Comparison of ENCODE assay signal across 26 cellular contexts in the genomic region with DNA sequence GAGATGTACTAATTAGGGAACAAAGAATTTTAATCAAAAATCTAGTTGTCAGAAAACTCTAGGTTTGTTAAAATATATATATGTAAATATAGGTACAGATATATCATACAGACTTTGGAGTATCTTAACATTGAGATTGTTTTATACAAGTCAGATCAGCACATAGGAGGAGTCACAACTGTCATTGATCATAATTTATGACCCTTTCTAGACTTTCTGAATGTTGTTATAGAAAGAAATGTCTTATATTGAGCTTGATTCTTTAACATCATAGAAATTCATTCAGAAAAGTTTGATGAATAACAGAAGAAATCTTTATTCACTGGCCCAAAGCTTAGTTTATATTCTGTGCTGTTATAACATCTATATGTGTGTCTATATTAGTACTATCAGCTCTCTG.
"Had no signal": no experiment of that assay in that cellular context is flagged by ENCODE, and none has a peak within 500 bp of the region (broad histone marks: within the 10 kb centered on the region; RNA-seq: fewer than 3 reads in every experiment).

No MANE protein-coding gene starts in this region.

- H3K36me3 ChIP-seq: neural progenitor cell, neutrophil, ovary, thoracic aorta, upper lobe of right lung had no signal

- H3K4me2 ChIP-seq: neural progenitor cell had no signal

- DNase-seq: hypothalamus; immature natural killer cell; left ventricle myocardium inferior; naive B cell; natural killer cell; nephron progenitor cell; occipital lobe; ovary; retina; right cardiac atrium; spleen; stimulated activated CD4-positive, alpha-beta T cell treated with anti-CD3 and anti-CD28 coated beads, Interleukin-4, amount 100 ng/mL, for 24 hours; stimulated activated naive CD4-positive, alpha-beta T cell; tibial artery; trophoblast cell; upper lobe of right lung had no signal

- H2AFZ ChIP-seq: neural progenitor cell had no signal

- ATAC-seq: natural killer cell; right cardiac atrium; sciatic nerve; stimulated activated effector memory CD8-positive, alpha-beta T cell treated with anti-CD3 and anti-CD28 coated beads, Interleukin-12 subunit alpha, Interleukin-12 subunit beta, amount 100 ng/mL, for 72 hours; upper lobe of right lung had no signal

- H3K4me1 ChIP-seq: suprapubic skin, upper lobe of right lung had no signal

- H3K9me3 ChIP-seq: left ventricle myocardium inferior, neutrophil, ovary, spleen, suprapubic skin, thoracic aorta, tibial artery, upper lobe of right lung had no signal

- H3K4me3 ChIP-seq: left ventricle myocardium inferior, lung, neural progenitor cell, ovary, skin epidermis, spleen, suprapubic skin, thoracic aorta, tibial artery, upper lobe of right lung had no signal

- H3K27me3 ChIP-seq: neural progenitor cell, neutrophil, ovary, spleen, suprapubic skin, tibial artery, upper lobe of right lung had no signal

- H3K9ac ChIP-seq: neural progenitor cell had no signal

- FAIRE-seq: islet of Langerhans, urothelium cell line had no signal

- H3K27ac ChIP-seq: left ventricle myocardium inferior, neutrophil, ovary, spleen, suprapubic skin, thoracic aorta, tibial artery, upper lobe of right lung had no signal
